ENCODE assay signal across 1 cellular context in genomic region chr7:12951397-12951801, GRCh38.
TF ChIP-seq lines count a peak whose summit lies in the region.

No MANE protein-coding gene starts in this region.

TF ChIP-seq in K562, 482 proteins besides CTCF, POLR2A, EP300 and RAD21 (continued from another document):
- TF ChIP-seq ZNF41 (CRISPR knock-in tag; conservative IDR thresholded peaks at IDR 0.05) (no peak), TAF9B (IDR thresholded peaks at IDR 0.05; ENCODE audit: partially characterized antibody) (peak; percentile 65), ZNF134 (CRISPR knock-in tag; conservative IDR thresholded peaks at IDR 0.05) (no peak), DPF2 (IDR thresholded peaks at IDR 0.05) (peak; percentile 98), RBM25 (IDR thresholded peaks at IDR 0.05; ENCODE audit: low read depth, low read length, severe bottlenecking) (peak; percentile 14), GATA2 (CRISPR knock-in tag; IDR thresholded peaks at IDR 0.05) (peak; percentile 90), RBM39 (optimal IDR thresholded peaks at IDR 0.05; ENCODE audit: low read depth, low read length) (no peak), CBFA2T3 (IDR thresholded peaks at IDR 0.05) (peak; percentile 80), BCLAF1 (IDR thresholded peaks at IDR 0.05; ENCODE audit: borderline replicate concordance in 1 of 2, control insufficient read depth in 1 of 2, low read depth in 2 of 2, low read length in 1 of 2) (no peak), CXXC5 (CRISPR knock-in tag; IDR thresholded peaks at IDR 0.05) (peak; percentile 25; the same call in 1 of the 2 replicates), CHD4 (IDR thresholded peaks at IDR 0.05; ENCODE audit: insufficient read depth, insufficient replicate concordance, low read depth, low read length, poor library complexity, severe bottlenecking) (no peak), ZBTB2 (IDR thresholded peaks at IDR 0.05) (peak; percentile 34; the same call in 1 of the 2 replicates), RCOR1 (IDR thresholded peaks at IDR 0.05; ENCODE audit: borderline replicate concordance in 1 of 2, low read depth in 2 of 2, low read length in 2 of 2) (peak in 1 of 2 experiments; percentile 84; a peak in 2 of 4 replicates), CHAMP1 (IDR thresholded peaks at IDR 0.05) (peak; percentile 90), ZFX (CRISPR knock-in tag; IDR thresholded peaks at IDR 0.05) (no peak), EWSR1 (IDR thresholded peaks at IDR 0.05; ENCODE audit: borderline replicate concordance, low read depth, partially characterized antibody) (no peak), FOXA1 (IDR thresholded peaks at IDR 0.05; ENCODE audit: borderline replicate concordance) (peak; percentile 97), ZFPM2 (CRISPR knock-in tag; IDR thresholded peaks at IDR 0.05) (no peak), SETDB1 (IDR thresholded peaks at IDR 0.05; ENCODE audit: low read length) (no peak), FOSL1 (tag; conservative IDR thresholded peaks at IDR 0.05) (peak; percentile 99), CC2D1A (IDR thresholded peaks at IDR 0.05) (peak; percentile 71; the same call in 1 of the 2 replicates), ZNF589 (CRISPR knock-in tag; IDR thresholded peaks at IDR 0.05; ENCODE audit: low read depth) (no peak), STAT5A (IDR thresholded peaks at IDR 0.05; ENCODE audit: borderline replicate concordance, low read length) (peak; percentile 88), SMARCE1 (IDR thresholded peaks at IDR 0.05) (peak; percentile 100), MTA3 (IDR thresholded peaks at IDR 0.05; ENCODE audit: borderline replicate concordance) (0 out of 2 replicates have a peak, but pooled peaks have one; percentile 39), SRSF3 (IDR thresholded peaks at IDR 0.05; ENCODE audit: insufficient read depth, low read length) (no peak), HDAC3 (IDR thresholded peaks at IDR 0.05; ENCODE audit: borderline replicate concordance, partially characterized antibody) (peak; percentile 54), USF2 (CRISPR knock-in tag; IDR thresholded peaks at IDR 0.05) (no peak)
